11 cellular contexts compared by ENCODE assay signal in the genomic region with DNA sequence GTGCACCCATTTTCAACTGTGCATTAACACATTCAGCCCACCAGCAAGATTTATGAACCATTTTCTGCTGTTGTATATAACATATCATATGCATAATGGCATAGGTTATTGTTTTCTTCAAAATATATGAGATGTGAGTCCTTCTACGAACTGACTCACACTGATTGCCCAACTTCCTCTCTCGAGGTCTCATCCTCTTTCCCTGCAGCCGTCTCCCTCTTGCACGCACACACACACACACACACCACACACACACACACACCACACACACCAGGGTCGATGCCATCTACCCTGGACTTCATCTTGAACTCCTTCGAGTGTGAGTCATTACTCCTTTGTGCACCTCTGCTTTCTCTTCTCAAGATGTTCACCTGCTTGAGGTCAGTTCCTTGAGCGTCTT. TPM values are rescaled to one million over a fixed set of nuclear protein-coding genes. Genes with fewer than 3 reads are reported as not detected.
DNase-seq lines count a peak whose midpoint lies in the region; ATAC-seq and TF ChIP-seq lines count a peak whose summit lies in the region.
"Had no signal": no experiment of that assay in that cellular context is flagged by ENCODE, and none has a peak within 500 bp of the region (broad histone marks: within the 10 kb centered on the region; RNA-seq: fewer than 3 reads in every experiment).

No MANE protein-coding gene starts in this region.

- H3K27ac Mint-ChIP-seq in naive thymus-derived CD8-positive, alpha-beta T cell: no peak overlapping the region
- H3K27ac Mint-ChIP-seq: activated naive CD4-positive, alpha-beta T cell treated with anti-CD3 and anti-CD28 coated beads, Interleukin-2, amount 50 U/mL, for 24 hours; stimulated activated naive CD8-positive, alpha-beta T cell treated with anti-CD3 and anti-CD28 coated beads, Interleukin-15, Interleukin-2, amounts not matched to agents 100 ng/mL and 50 ng/mL, for 24 hours had no signal

- no peaks in the 10 kb centered on the region for H3K9me3 ChIP-seq in fibroblast of lung (ENCODE audit: control insufficient read depth, insufficient read depth, low read depth, low read length)
- H3K9me3 ChIP-seq in smooth muscle cell (replicated peaks; ENCODE audit: low read depth): no peaks in the 10 kb centered on the region

- H3K4me1 ChIP-seq in fibroblast of lung (ENCODE audit: control insufficient read depth, extremely low read depth, insufficient read depth, low read length) (peaks cover 39% of the 10 kb centered on the region), smooth muscle cell (ENCODE audit: low read depth) (peaks cover 3% of the 10 kb centered on the region)

- H3K27ac ChIP-seq in RWPE1 (peak overlapping the region; percentile 95), fibroblast of lung (ENCODE audit: insufficient read depth, low read length) (peak overlapping the region; percentile 2), smooth muscle cell (ENCODE audit: low read depth) (peak overlapping the region; percentile 94)

- H3K4me3 ChIP-seq in fibroblast of lung (replicated peaks in 1 of 4; ENCODE audit: control extremely low read depth in 1 of 4, insufficient read depth in 1 of 4, low read depth in 3 of 4, low read length in 4 of 4): no peak overlapping the region
- H3K4me3 ChIP-seq in smooth muscle cell: no peak overlapping the region

- H3F3A ChIP-seq in smooth muscle cell (ENCODE audit: low read depth): peaks cover 4% of the 10 kb centered on the region

- no peak overlapping the region for H2AFZ ChIP-seq in fibroblast of lung (ENCODE audit: low read length)
- no peak overlapping the region for H2AFZ ChIP-seq in smooth muscle cell (ENCODE audit: low read depth)

- H3K79me2 ChIP-seq in fibroblast of lung (ENCODE audit: control insufficient read depth, insufficient read depth, low read length): peaks cover 95% of the 10 kb centered on the region
- H3K79me2 ChIP-seq in smooth muscle cell (ENCODE audit: low read depth): peaks cover 35% of the 10 kb centered on the region

- 57% methylated on average over 7 of the region's 7 CpGs for WGBS in smooth muscle cell (ENCODE audit: low lambda C conversion rate)

- no peaks in the 10 kb centered on the region for H3K36me3 Mint-ChIP-seq in naive thymus-derived CD8-positive, alpha-beta T cell
- H3K36me3 Mint-ChIP-seq: activated naive CD4-positive, alpha-beta T cell treated with anti-CD3 and anti-CD28 coated beads, Interleukin-2, amount 50 U/mL, for 24 hours had no signal

- POLR2A ChIA-PET in RWPE1 (lab: Yijun Ruan, JAX; ENCODE audit: low non-redundant PET): no interaction called here
- POLR2A ChIA-PET in naive thymus-derived CD8-positive, alpha-beta T cell (lab: Charles Lee): no interaction called here

- CTCF ChIA-PET in RWPE1 (lab: Yijun Ruan, JAX): no interaction called here

- H3K4me1 Mint-ChIP-seq in naive thymus-derived CD8-positive, alpha-beta T cell: no peaks in the 10 kb centered on the region
- H3K4me1 Mint-ChIP-seq: activated naive CD4-positive, alpha-beta T cell treated with anti-CD3 and anti-CD28 coated beads, Interleukin-2, amount 50 U/mL, for 24 hours had no signal

- H4K20me1 ChIP-seq in fibroblast of lung (ENCODE audit: control insufficient read depth, extremely low read depth, insufficient read depth, low read length) (no peaks in the 10 kb centered on the region), smooth muscle cell (ENCODE audit: low read depth) (no peaks in the 10 kb centered on the region)

- no peak overlapping the region for H3K4me3 Mint-ChIP-seq in naive thymus-derived CD8-positive, alpha-beta T cell
- H3K4me3 Mint-ChIP-seq: activated naive CD4-positive, alpha-beta T cell treated with anti-CD3 and anti-CD28 coated beads, Interleukin-2, amount 50 U/mL, for 24 hours; stimulated activated naive CD8-positive, alpha-beta T cell treated with anti-CD3 and anti-CD28 coated beads, Interleukin-15, Interleukin-2, amounts not matched to agents 100 ng/mL and 50 ng/mL, for 24 hours had no signal

- TF ChIP-seq CTCF in RWPE1 (conservative IDR thresholded peaks at IDR 0.05; ENCODE audit: low read depth) (no peak), fibroblast of lung (conservative IDR thresholded peaks at IDR 0.05 in 1 of 2, IDR thresholded peaks at IDR 0.05 in 1 of 2; ENCODE audit: low read depth in 1 of 2, low read length in 2 of 2) (no peak), smooth muscle cell (IDR thresholded peaks at IDR 0.05; ENCODE audit: borderline replicate concordance, insufficient read depth, poor library complexity, severe bottlenecking) (no peak)

- intact Hi-C loops in left colon (cut with DNase I, micrococcal nuclease): no loop called here

- peaks cover 0 to 7% (median 0%) of the 10 kb centered on the region in 9 donors for H3K9me3 Mint-ChIP-seq in naive thymus-derived CD8-positive, alpha-beta T cell
- H3K9me3 Mint-ChIP-seq: activated naive CD4-positive, alpha-beta T cell treated with anti-CD3 and anti-CD28 coated beads, Interleukin-2, amount 50 U/mL, for 24 hours; stimulated activated naive CD8-positive, alpha-beta T cell treated with anti-CD3 and anti-CD28 coated beads, Interleukin-15, Interleukin-2, amounts not matched to agents 100 ng/mL and 50 ng/mL, for 24 hours had no signal

- H3K36me3 ChIP-seq in fibroblast of lung (ENCODE audit: control insufficient read depth, insufficient read depth, low read length): no peaks in the 10 kb centered on the region
- H3K36me3 ChIP-seq in smooth muscle cell (ENCODE audit: low read depth): no peaks in the 10 kb centered on the region

- peak; percentile 92 for DNase-seq in HCEC 1CT
- DNase-seq in RWPE1 (ENCODE audit: low spot score): no peak
- DNase-seq in fibroblast of lung (ENCODE audit: low read depth in 2 of 2): peak; percentile 70 to 87
- DNase-seq in smooth muscle cell (lab: John Stamatoyannopoulos, UW; ENCODE audit: unreplicated experiment): no peak
- no peak for DNase-seq in left colon
- no peak for DNase-seq in SHP77 treated with DMSO at 0.1 percent for 48 hours (lab: John Stamatoyannopoulos, UW)
- no peak for DNase-seq in NCI-H1092 treated with DMSO at 0.1 percent for 48 hours (lab: John Stamatoyannopoulos, UW)
- DNase-seq in naive thymus-derived CD8-positive, alpha-beta T cell: no peak
- DNase-seq: GF-D8 had no signal

- ATAC-seq in left colon: no peak
- no peak for ATAC-seq in naive thymus-derived CD8-positive, alpha-beta T cell

- H3K9ac ChIP-seq in fibroblast of lung (ENCODE audit: insufficient read depth, low read length) (no peak overlapping the region), smooth muscle cell (ENCODE audit: low read depth) (no peak overlapping the region)

- no peaks in the 10 kb centered on the region for H3K27me3 ChIP-seq in fibroblast of lung (ENCODE audit: control insufficient read depth, insufficient read depth, low read length)
- H3K27me3 ChIP-seq in smooth muscle cell (ENCODE audit: low read depth): no peaks in the 10 kb centered on the region

- H3K27me3 Mint-ChIP-seq in naive thymus-derived CD8-positive, alpha-beta T cell: peaks cover 0 to 31% (median 8%) of the 10 kb centered on the region in 5 donors

- no peak overlapping the region for H3K4me2 ChIP-seq in fibroblast of lung (ENCODE audit: extremely low read depth, insufficient read depth, low read length)
- H3K4me2 ChIP-seq in smooth muscle cell: peak overlapping the region; percentile 23

RNA-seq across cellular contexts. Expression of gene EGFR, which starts 36.7 kb away (rescaled TPM):
- total RNA-seq in fibroblast of lung (36.0 and 55.3 TPM in 2 replicates), smooth muscle cell (21.6 and 31.1 TPM in 2 replicates), left colon (10 to 100 TPM; 66.8 to 85.6 TPM)
- polyA plus RNA-seq in fibroblast of lung (62.7 and 62.8 TPM in 2 replicates), smooth muscle cell (9.0 and 20.5 TPM in 2 replicates)
- polyA plus RNA-seq in fibroblast of lung (2012): 39.9 and 51.2 TPM in 2 replicates
- polyA minus RNA-seq in fibroblast of lung (ENCODE audit: low replicate concordance): 205 and 211 TPM in 2 replicates
- total RNA-seq in naive thymus-derived CD8-positive, alpha-beta T cell: not detected
- not detected for polyA plus RNA-seq in naive thymus-derived CD8-positive, alpha-beta T cell

Comparison
In these comparisons a context has a peak if more than half of its experiments do, and no peak if none do; other contexts are left out.
1. DNase-seq: peak in HCEC 1CT (single experiment) and fibroblast of lung (2 of 2); none in RWPE1 (single experiment), smooth muscle cell (single experiment), left colon (0 of 2), SHP77 treated with DMSO at 0.1 percent for 48 hours (single experiment), NCI-H1092 treated with DMSO at 0.1 percent for 48 hours (single experiment) and naive thymus-derived CD8-positive, alpha-beta T cell (0 of 10).
2. H3K27ac ChIP-seq: peak in every context shown above with its lines; median percentile 95 in RWPE1; 94 in smooth muscle cell; 2 in fibroblast of lung.
3. RNA of gene EGFR, which starts 36.7 kb away (total RNA-seq): 66.8 to 85.6 TPM in left colon, 36.0 to 55.3 TPM in fibroblast of lung and 21.6 to 31.1 TPM in smooth muscle cell; not detected in naive thymus-derived CD8-positive, alpha-beta T cell; every median in the first group is over 10 times any median in the second.